ENCODE assay signal across 8 cellular contexts in genomic region chr5:69559908-69560330, GRCh38. TPM values are rescaled to one million over a fixed set of nuclear protein-coding genes. Genes with fewer than 3 reads are reported as not detected.
DNase-seq lines count a peak whose midpoint lies in the region; ATAC-seq, FAIRE-seq and TF ChIP-seq lines count a peak whose summit lies in the region.
"Not testable (repeated sequence)": the region's sequence is repeated elsewhere in the genome, so short reads cannot be mapped to it uniquely, and the experiment has no call there.

Gene GTF2H2C, plus strand, starts transcription at chr5:69560191. Its CDS starts 4,942 bp downstream, at chr5:69565133.

- TF ChIP-seq CTCF in HL-60 (IDR thresholded peaks at IDR 0.05; ENCODE audit: insufficient read depth, low read length); omental fat pad (IDR thresholded peaks at IDR 0.05): not testable (repeated sequence)
- peak; percentile 27 to 37 (median 32); a peak in 3 of 6 replicates for TF ChIP-seq CTCF in GM12878 (IDR thresholded peaks at IDR 0.05 in 2 of 3, conservative IDR thresholded peaks at IDR 0.05 in 1 of 3; ENCODE audit: control insufficient read depth in 2 of 3, extremely low read depth in 1 of 3, insufficient read depth in 1 of 3, low read depth in 3 of 3, low read length in 3 of 3)

- peak; percentile 54; the same call in 1 of the 2 replicates for TF ChIP-seq POLR2A in GM12878 (IDR thresholded peaks at IDR 0.05; ENCODE audit: low read depth, low read length)

- RAD21 ChIA-PET in GM12878 (lab: Charles Lee; ENCODE audit: unreplicated experiment): not testable (repeated sequence)

- ATAC-seq in GM21723 (IDR thresholded peaks at IDR 0.05; ENCODE audit: unreplicated experiment) (peak; percentile 97), GM12878 (peak; percentile 98), omental fat pad (ENCODE audit: low FRiP score) (peak; percentile 98)

- not testable (repeated sequence) for H3K9ac ChIP-seq in GM12878 (ENCODE audit: control insufficient read depth, insufficient read depth, low read length)

- H3K4me2 ChIP-seq in GM12878 (ENCODE audit: control insufficient read depth, insufficient read depth): peak within 1 kb of the TSS; percentile 82

- in situ Hi-C loops in GM12878 (cut with MboI): not testable (repeated sequence)

- H4K20me1 ChIP-seq in GM12878 (ENCODE audit: control insufficient read depth, insufficient read depth): not testable (repeated sequence)

- H3K27ac ChIP-seq in HL-60 (replicated peaks) (peak within 1 kb of the TSS; percentile 42; the same call in 1 of the 2 replicates), GM12878 (ENCODE audit: control insufficient read depth, insufficient read depth) (peak within 1 kb of the TSS; percentile 31; the same call in 1 of the 2 replicates)

- SMC1A ChIA-PET in GM12878 (lab: Charles Lee; ENCODE audit: uncharacterized antibody, unreplicated experiment): interaction anchor here (0.9 kb wide), 1 partner anchor 370 kb away, joined by 3 read pairs; no protein-coding TSS in a partner anchor

- not testable (repeated sequence) for H3K9me3 ChIP-seq in GM12878 (replicated peaks; ENCODE audit: control insufficient read depth, insufficient read depth, low read length)

- intact Hi-C loops in GM12878 (cut with micrococcal nuclease; ENCODE audit: unreplicated experiment); cardiac septum (cut with DNase I): not testable (repeated sequence)

- not testable (repeated sequence) for H3K79me2 ChIP-seq in GM12878 (ENCODE audit: control insufficient read depth, insufficient read depth, low read length)

- peak; percentile 45; the same call in 1 of the 2 replicates for TF ChIP-seq RAD21 in GM12878 (IDR thresholded peaks at IDR 0.05; ENCODE audit: insufficient read depth, low read depth, low read length)

- under 1% methylated on average over 40 of the region's 40 CpGs for WGBS in GM12878 (ENCODE audit: insufficient coverage, insufficient replicate concordance, low lambda C conversion rate, missing lambda C conversion rate)

- not testable (repeated sequence) for H3K27me3 ChIP-seq in HL-60 (ENCODE audit: insufficient read depth, poor library complexity, severe bottlenecking); GM12878 (replicated peaks in 1 of 2; ENCODE audit: control insufficient read depth in 2 of 2, insufficient read depth in 2 of 2, low read length in 1 of 2)

- CTCF ChIA-PET in GM12878 (lab: Yijun Ruan, JAX): not testable (repeated sequence)

- POLR2A ChIA-PET in GM12878 (lab: Charles Lee): not testable (repeated sequence)

- peak within 1 kb of the TSS; percentile 87 for H2AFZ ChIP-seq in GM12878 (ENCODE audit: control insufficient read depth, low read depth, low read length)

- not testable (repeated sequence) for FAIRE-seq in GM12878 (lab: Jason Lieb, UNC)

- TF ChIP-seq EP300 in GM12878 (IDR thresholded peaks at IDR 0.05; ENCODE audit: borderline replicate concordance in 1 of 2, control insufficient read depth in 1 of 2, low read depth in 2 of 2, low read length in 2 of 2): not testable (repeated sequence)

- DNase-seq in ELR (ENCODE audit: low read depth) (peak; percentile 82), HL-60 (ENCODE audit: low read depth in 1 of 2, low spot score in 1 of 2) (peak; percentile 28 to 63), GM12878 (ENCODE audit: low read depth, low spot score) (peak; percentile 7), cardiac septum (ENCODE audit: low spot score) (peak; percentile 90)
- peak; percentile 58 for DNase-seq in activated CD4-positive, CD25-positive, alpha-beta regulatory T cell treated with anti-CD3 and anti-CD28 coated beads, Interleukin-2, amount 50 U/mL, for 16 hours (ENCODE audit: low read depth, low spot score)
- DNase-seq in omental fat pad (ENCODE audit: low spot score): not testable (repeated sequence)
- DNase-seq in stimulated activated CD8-positive, alpha-beta memory T cell treated with anti-CD3 and anti-CD28 coated beads, Interleukin-7, amount 100 ng/mL, for 4 hours (ENCODE audit: low read depth in 2 of 2): peak; percentile 47 to 60

- not testable (repeated sequence) for BruUV-seq in GM12878 (replicated peaks; lab: Mats Ljungman, UMichigan)

- H3K4me3 ChIP-seq in HL-60 (replicated peaks; ENCODE audit: insufficient read depth, low read length): peak within 1 kb of the TSS; percentile 32
- H3K4me3 ChIP-seq in GM12878: peak within 1 kb of the TSS; percentile 84

- not testable (repeated sequence) for H3K4me1 ChIP-seq in GM12878 (ENCODE audit: control insufficient read depth, insufficient read depth, low read length)

- not testable (repeated sequence) for H3K36me3 ChIP-seq in GM12878 (ENCODE audit: control insufficient read depth in 2 of 2, insufficient read depth in 2 of 2, low read length in 1 of 2)

TF ChIP-seq in GM12878, 131 proteins besides CTCF, POLR2A, EP300 and RAD21:
- TF ChIP-seq MEF2A (IDR thresholded peaks at IDR 0.05; ENCODE audit: insufficient read depth, low read depth, low read length): 0 out of 2 replicates have a peak, but pooled peaks have one; percentile 34
- TF ChIP-seq IKZF2 (IDR thresholded peaks at IDR 0.05): peak; percentile 33 to 45; a peak in 1 of 4 replicates
- TF ChIP-seq EED (IDR thresholded peaks at IDR 0.05; ENCODE audit: low read depth): peak; percentile 47; the same call in 1 of the 2 replicates
- TF ChIP-seq RELB (IDR thresholded peaks at IDR 0.05; ENCODE audit: low read depth): 0 out of 2 replicates have a peak, but pooled peaks have one; percentile 23
- TF ChIP-seq YY1 (IDR thresholded peaks at IDR 0.05; ENCODE audit: low read depth, low read length): peak; percentile 68; the same call in 1 of the 2 replicates
- peak; percentile 65; the same call in 1 of the 2 replicates for TF ChIP-seq ZBTB40 (IDR thresholded peaks at IDR 0.05; ENCODE audit: borderline replicate concordance)
- peak; percentile 82 for TF ChIP-seq GABPA (IDR thresholded peaks at IDR 0.05; ENCODE audit: low read depth)
- peak; percentile 70; the same call in 1 of the 2 replicates for TF ChIP-seq TAF1 (IDR thresholded peaks at IDR 0.05; ENCODE audit: borderline replicate concordance, low read depth, low read length)

RNA-seq across cellular contexts. Expression of gene GTF2H2C, which starts in this region (rescaled TPM):
- 207 and 221 TPM in 2 replicates for total RNA-seq in GM12878 (2013; cell fraction: nucleolus; rRNA removed)
- total RNA-seq in GM12878 (2014; rRNA removed) (80.7 and 91.4 TPM in 2 replicates), GM12878 (2014; rRNA removed; fragmentation: Illumina TruSeq; extraction: Trizol) (101 and 103 TPM in 2 replicates), GM12878 (2021) (55.1 and 55.6 TPM in 2 replicates), cardiac septum (11.1 TPM), omental fat pad (10 to 100 TPM; 18.7 to 34.4 (median 22.1) TPM)
- 24.3 TPM for polyA plus RNA-seq in GM12878 (2011; ENCODE audit: low read depth)
- polyA plus RNA-seq in GM12878 (2011; rRNA removed) (65.4 and 76.5 TPM in 2 replicates), GM12878 (2014; fragmentation: Illumina TruSeq; extraction: Trizol) (77.8 and 97.6 TPM in 2 replicates), GM12878 (2014; fragmentation: Nextera tagmentation; extraction: Ambion mirVana) (10 to 100 TPM; 77.5 to 86.5 TPM), GM12878 (2014; rRNA removed) (57.7 and 58.7 TPM in 2 replicates), GM12878 (2016; fragmentation: Nextera tagmentation; extraction: Ambion mirVana) (10 to 100 TPM; 80.1 to 81.3 TPM)
- 20.1 and 28.4 TPM in 2 replicates for polyA plus RNA-seq in GM12878 (2011; cell fraction: cytosol; rRNA removed)
- polyA plus RNA-seq in GM12878 (2011; cell fraction: nucleus; rRNA removed): 37.8 and 44.2 TPM in 2 replicates
- 28.0 and 28.8 TPM in 2 replicates for polyA plus RNA-seq in GM12878 (2012)
- 27.9 and 38.8 TPM in 2 replicates for polyA minus RNA-seq in GM12878 (2011; rRNA and poly(A)+ RNA removed)
- polyA minus RNA-seq in GM12878 (2011; cell fraction: cytosol; rRNA and poly(A)+ RNA removed): 10.3 and 13.0 TPM in 2 replicates
- 35.1 and 57.1 TPM in 2 replicates for polyA minus RNA-seq in GM12878 (2011; cell fraction: nucleus; rRNA and poly(A)+ RNA removed)
